In the genomic region with DNA sequence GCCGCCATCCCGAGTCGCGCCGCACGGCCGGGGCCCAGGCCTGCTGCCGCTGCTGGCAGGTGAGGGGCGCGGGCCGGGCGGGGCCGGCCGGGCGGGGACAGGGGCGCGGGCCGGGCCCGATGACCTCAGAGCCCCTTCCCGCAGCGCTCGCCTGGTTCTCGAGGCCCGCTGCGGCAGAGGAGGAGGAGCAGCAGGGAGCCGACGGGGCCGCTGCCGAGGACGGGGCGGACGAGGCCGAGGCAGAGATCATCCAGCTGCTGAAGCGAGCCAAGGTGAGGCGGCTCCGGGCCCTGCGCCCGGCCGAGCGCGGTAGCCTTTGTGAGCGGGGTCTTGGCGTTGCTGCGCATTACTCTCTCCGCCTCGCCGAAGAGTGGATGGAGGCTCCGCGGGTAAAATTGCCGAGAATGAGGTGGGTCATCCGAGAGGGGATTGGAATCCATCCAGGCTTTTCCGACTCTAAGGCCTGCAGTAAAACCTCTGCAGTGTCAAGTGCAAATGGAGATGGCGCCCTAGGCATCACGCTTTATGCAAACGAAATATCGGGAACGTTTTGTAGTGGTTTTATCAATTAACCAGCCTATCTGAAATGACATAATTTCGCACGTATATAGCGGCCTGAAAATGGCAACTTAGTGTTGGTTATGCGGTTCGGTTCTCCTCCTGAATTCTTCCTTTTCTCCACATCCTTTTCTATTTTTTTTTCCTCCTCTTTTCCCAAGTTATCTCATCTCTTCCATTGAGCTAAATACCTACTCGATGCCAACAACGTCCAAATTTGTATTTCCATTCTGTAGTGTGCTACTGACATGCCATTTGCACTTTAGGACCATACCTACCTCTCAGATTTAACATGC, we compare ENCODE assay signal across 1 cellular context.
TF ChIP-seq lines count a peak whose summit lies in the region.

No MANE protein-coding gene starts in this region.

TF ChIP-seq in GM12878, 131 proteins besides CTCF, POLR2A, EP300 and RAD21 (continued from another document):
- TF ChIP-seq, protein P1, sequence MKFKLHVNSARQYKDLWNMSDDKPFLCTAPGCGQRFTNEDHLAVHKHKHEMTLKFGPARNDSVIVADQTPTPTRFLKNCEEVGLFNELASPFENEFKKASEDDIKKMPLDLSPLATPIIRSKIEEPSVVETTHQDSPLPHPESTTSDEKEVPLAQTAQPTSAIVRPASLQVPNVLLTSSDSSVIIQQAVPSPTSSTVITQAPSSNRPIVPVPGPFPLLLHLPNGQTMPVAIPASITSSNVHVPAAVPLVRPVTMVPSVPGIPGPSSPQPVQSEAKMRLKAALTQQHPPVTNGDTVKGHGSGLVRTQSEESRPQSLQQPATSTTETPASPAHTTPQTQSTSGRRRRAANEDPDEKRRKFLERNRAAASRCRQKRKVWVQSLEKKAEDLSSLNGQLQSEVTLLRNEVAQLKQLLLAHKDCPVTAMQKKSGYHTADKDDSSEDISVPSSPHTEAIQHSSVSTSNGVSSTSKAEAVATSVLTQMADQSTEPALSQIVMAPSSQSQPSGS (IDR thresholded peaks at IDR 0.05; ENCODE audit: low read length): no peak
- TF ChIP-seq HDGF (IDR thresholded peaks at IDR 0.05) (no peak), SREBF2 (IDR thresholded peaks at IDR 0.05; ENCODE audit: low read length) (no peak), CREM (IDR thresholded peaks at IDR 0.05; ENCODE audit: low read depth) (no peak), ZSCAN29 (IDR thresholded peaks at IDR 0.05) (no peak), POU2F2 (IDR thresholded peaks at IDR 0.05; ENCODE audit: borderline replicate concordance, low read depth, low read length) (no peak), RBBP5 (conservative IDR thresholded peaks at IDR 0.05) (no peak), TCF7 (IDR thresholded peaks at IDR 0.05; ENCODE audit: borderline replicate concordance) (no peak), MEF2B (IDR thresholded peaks at IDR 0.05; ENCODE audit: partially characterized antibody, poor library complexity, severe bottlenecking) (no peak), TBL1XR1 (IDR thresholded peaks at IDR 0.05; ENCODE audit: low read depth, low read length) (no peak), SP1 (IDR thresholded peaks at IDR 0.05; ENCODE audit: low read depth, low read length) (no peak), DPF2 (IDR thresholded peaks at IDR 0.05) (peak; percentile 23; the same call in 1 of the 2 replicates), YBX1 (IDR thresholded peaks at IDR 0.05) (no peak)
- TF ChIP-seq, protein P2, sequence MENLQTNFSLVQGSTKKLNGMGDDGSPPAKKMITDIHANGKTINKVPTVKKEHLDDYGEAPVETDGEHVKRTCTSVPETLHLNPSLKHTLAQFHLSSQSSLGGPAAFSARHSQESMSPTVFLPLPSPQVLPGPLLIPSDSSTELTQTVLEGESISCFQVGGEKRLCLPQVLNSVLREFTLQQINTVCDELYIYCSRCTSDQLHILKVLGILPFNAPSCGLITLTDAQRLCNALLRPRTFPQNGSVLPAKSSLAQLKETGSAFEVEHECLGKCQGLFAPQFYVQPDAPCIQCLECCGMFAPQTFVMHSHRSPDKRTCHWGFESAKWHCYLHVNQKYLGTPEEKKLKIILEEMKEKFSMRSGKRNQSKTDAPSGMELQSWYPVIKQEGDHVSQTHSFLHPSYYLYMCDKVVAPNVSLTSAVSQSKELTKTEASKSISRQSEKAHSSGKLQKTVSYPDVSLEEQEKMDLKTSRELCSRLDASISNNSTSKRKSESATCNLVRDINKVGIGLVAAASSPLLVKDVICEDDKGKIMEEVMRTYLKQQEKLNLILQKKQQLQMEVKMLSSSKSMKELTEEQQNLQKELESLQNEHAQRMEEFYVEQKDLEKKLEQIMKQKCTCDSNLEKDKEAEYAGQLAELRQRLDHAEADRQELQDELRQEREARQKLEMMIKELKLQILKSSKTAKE (IDR thresholded peaks at IDR 0.05; ENCODE audit: low read depth, poor library complexity, severe bottlenecking): no peak
TF ChIP-seq in GM12878: peak in this region for 7.
